In the genomic region with DNA sequence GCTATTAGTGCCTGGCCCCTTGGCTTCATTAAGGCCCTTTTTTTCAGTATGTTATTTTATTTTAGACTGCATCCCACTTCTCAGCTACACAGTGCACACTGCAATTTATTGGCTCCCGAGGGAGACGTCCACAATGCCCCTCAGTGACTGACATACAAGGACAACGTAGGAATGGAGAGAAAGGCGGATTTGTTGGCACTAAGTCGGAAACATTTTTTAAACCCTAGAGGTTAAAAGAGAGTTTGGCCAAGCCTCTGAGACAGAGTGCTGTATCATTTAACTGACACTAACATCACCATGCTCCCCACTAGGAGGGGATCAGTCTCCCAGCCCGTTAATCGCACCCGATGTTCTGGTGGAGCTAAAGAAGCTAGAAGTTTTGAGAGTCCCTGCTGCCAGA, we compare ENCODE assay signal across 1 cellular context.
TF ChIP-seq lines count a peak whose summit lies in the region.

No MANE protein-coding gene starts in this region.

TF ChIP-seq in H1, 55 proteins besides CTCF, POLR2A, EP300 and RAD21 (continued from another document):
- TF ChIP-seq TAF1 (IDR thresholded peaks at IDR 0.05; ENCODE audit: low read depth, low read length) (no peak), CBX5 (IDR thresholded peaks at IDR 0.05; ENCODE audit: low read depth, low read length) (no peak), CEBPB (IDR thresholded peaks at IDR 0.05; ENCODE audit: low read depth, low read length) (no peak)
